15 cellular contexts compared by ENCODE assay signal in the genomic region with DNA sequence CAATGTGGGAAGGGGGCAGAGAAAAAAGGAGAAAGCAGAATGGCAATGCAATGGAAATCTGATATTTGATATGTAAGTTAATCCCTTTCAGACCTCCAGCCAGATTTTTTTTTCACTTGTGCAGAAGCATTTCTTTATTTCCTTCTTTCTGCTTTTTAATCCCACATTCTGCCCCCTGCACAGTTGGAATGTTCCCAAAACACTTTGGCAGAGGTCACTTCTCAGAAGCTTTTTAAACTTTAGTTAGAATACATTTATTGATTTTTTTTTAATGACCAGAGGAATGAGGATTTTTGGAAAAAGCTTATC.
DNase-seq lines count a peak whose midpoint lies in the region; ATAC-seq and TF ChIP-seq lines count a peak whose summit lies in the region.
"Had no signal": no experiment of that assay in that cellular context is flagged by ENCODE, and none has a peak within 500 bp of the region (broad histone marks: within the 10 kb centered on the region; RNA-seq: fewer than 3 reads in every experiment).

No MANE protein-coding gene starts in this region.

- H3K27ac ChIP-seq in breast epithelium (no peak overlapping the region), tibial artery (peak overlapping the region; percentile 54 to 56)

- CTCF ChIA-PET in MCF 10A (lab: Yijun Ruan, JAX): interaction anchor here (0.6 kb wide), 1 partner anchor 126 kb away, joined by 5 read pairs; no protein-coding TSS in a partner anchor

- no peak for TF ChIP-seq CTCF in MCF 10A (IDR thresholded peaks at IDR 0.05; ENCODE audit: unreplicated experiment)
- TF ChIP-seq CTCF in breast epithelium (IDR thresholded peaks at IDR 0.05): no peak
- TF ChIP-seq CTCF in astrocyte of the spinal cord (IDR thresholded peaks at IDR 0.05; ENCODE audit: low read depth, low read length): no peak
- no peak for TF ChIP-seq CTCF in tibial artery (IDR thresholded peaks at IDR 0.05)

- H3K9me3 ChIP-seq in breast epithelium (peaks cover 0 to 7% of the 10 kb centered on the region in 2 donors), tibial artery (no peaks in the 10 kb centered on the region)

- in situ Hi-C loops in astrocyte of the spinal cord (cut with HindIII; ENCODE audit: low sequenced_read_pairs): no loop called here

- H3K4me3 Mint-ChIP-seq in MCF 10A (ENCODE audit: unreplicated experiment): no peak overlapping the region
- H3K4me3 Mint-ChIP-seq: activated CD4-positive, alpha-beta memory T cell treated with anti-CD3 and anti-CD28 coated beads for 36 hours; IgD-negative memory B cell; memory B cell had no signal

- no peak for TF ChIP-seq POLR2A in breast epithelium (IDR thresholded peaks at IDR 0.05)

- DNase-seq in MCF 10A (ENCODE audit: unreplicated experiment): no peak
- no peak for DNase-seq in breast epithelium (ENCODE audit: low spot score in 2 of 2)
- peak; percentile 69 for DNase-seq in astrocyte of the spinal cord (ENCODE audit: low read depth, low spot score)
- DNase-seq in iris pigment epithelial cell (ENCODE audit: low read depth): peak; percentile 75
- DNase-seq in tibial artery: no peak
- DNase-seq in DMS79 (lab: John Stamatoyannopoulos, UW): no peak
- no peak for DNase-seq in GOT3 (lab: John Stamatoyannopoulos, UW)
- DNase-seq: activated CD4-positive, alpha-beta memory T cell treated with anti-CD3 and anti-CD28 coated beads for 36 hours; NCI-H1436; posterior cingulate gyrus had no signal

- H3K27ac Mint-ChIP-seq in MCF 10A (ENCODE audit: low read depth, unreplicated experiment): peak overlapping the region; percentile 76
- H3K27ac Mint-ChIP-seq: activated CD4-positive, alpha-beta memory T cell treated with anti-CD3 and anti-CD28 coated beads for 36 hours; activated T-helper 2 cell treated with anti-CD3 and anti-CD28 coated beads, Interferon-gamma antibody, Interleukin-2, Interleukin-4, amounts not matched to agents 10 μg/mL and 5 μg/mL and 100 μg/mL, durations not matched to agents 14 hours and 24 hours and 36 hours; IgD-negative memory B cell; memory B cell had no signal

- H3K36me3 ChIP-seq in breast epithelium: no peaks in the 10 kb centered on the region
- H3K36me3 ChIP-seq in tibial artery: no peaks in the 10 kb centered on the region
- H3K36me3 ChIP-seq: tibial nerve had no signal

- H3K4me3 ChIP-seq in breast epithelium (no peak overlapping the region), astrocyte of the spinal cord (ENCODE audit: low read depth, low read length) (no peak overlapping the region), tibial artery (no peak overlapping the region)
- H3K4me3 ChIP-seq: tibial nerve had no signal

- H3K9me3 Mint-ChIP-seq in MCF 10A (ENCODE audit: unreplicated experiment): peaks cover 8% of the 10 kb centered on the region
- H3K9me3 Mint-ChIP-seq: memory B cell had no signal

- H3K27me3 ChIP-seq in breast epithelium (no peaks in the 10 kb centered on the region), tibial artery (no peaks in the 10 kb centered on the region)
- H3K27me3 ChIP-seq: tibial nerve had no signal

- ATAC-seq in HG03342 (IDR thresholded peaks at IDR 0.05; ENCODE audit: unreplicated experiment): no peak

- no peaks in the 10 kb centered on the region for H3K27me3 Mint-ChIP-seq in MCF 10A (ENCODE audit: insufficient read depth, unreplicated experiment)
- H3K27me3 Mint-ChIP-seq: activated CD4-positive, alpha-beta memory T cell treated with anti-CD3 and anti-CD28 coated beads for 36 hours; IgD-negative memory B cell; memory B cell had no signal

- BruUV-seq in MCF 10A (replicated peaks; lab: Mats Ljungman, UMichigan): no TSS peak

- POLR2A ChIA-PET in MCF 10A (lab: Yijun Ruan, JAX): interaction anchor here (0.6 to 1.2 kb wide), 4 partner anchors 50 to 120 kb away, joined by 3 to 4 read pairs (median 3); no protein-coding TSS in a partner anchor

- H3K4me1 Mint-ChIP-seq in MCF 10A (ENCODE audit: insufficient read depth, unreplicated experiment): peaks cover 15% of the 10 kb centered on the region
- H3K4me1 Mint-ChIP-seq: IgD-negative memory B cell, memory B cell had no signal

- no peaks in the 10 kb centered on the region for H3K4me1 ChIP-seq in breast epithelium
- peaks cover 0 to 35% (median 8%) of the 10 kb centered on the region in 4 donors for H3K4me1 ChIP-seq in tibial artery

- intact Hi-C loops in MCF 10A (cut with micrococcal nuclease): loop anchor here (10.0 kb wide), 1 partner anchor 90 kb away; no protein-coding TSS in a partner anchor
- intact Hi-C loops in breast epithelium (cut with DNase I; ENCODE audit: low total_unique reads): no loop called here
- intact Hi-C loops in tibial artery (cut with DNase I; ENCODE audit: low total_unique reads): loop anchor here (10.0 kb wide), 1 partner anchor 170 kb away; a partner anchor contains a TSS

- H3K36me3 Mint-ChIP-seq in MCF 10A (ENCODE audit: insufficient read depth, unreplicated experiment): peaks cover 6% of the 10 kb centered on the region
- H3K36me3 Mint-ChIP-seq: activated CD4-positive, alpha-beta memory T cell treated with anti-CD3 and anti-CD28 coated beads for 36 hours; IgD-negative memory B cell; memory B cell had no signal

Comparison
In these comparisons a context has a peak if more than half of its experiments do, and no peak if none do; other contexts are left out.
1. DNase-seq: peak in astrocyte of the spinal cord (single experiment) and iris pigment epithelial cell (single experiment); none in MCF 10A (single experiment), breast epithelium (0 of 2), tibial artery (0 of 2), DMS79 (single experiment) and GOT3 (single experiment).
2. H3K27ac ChIP-seq: peak in tibial artery (2 of 2); none in breast epithelium (0 of 2).